ENCODE assay signal across 22 cellular contexts in the genomic region with DNA sequence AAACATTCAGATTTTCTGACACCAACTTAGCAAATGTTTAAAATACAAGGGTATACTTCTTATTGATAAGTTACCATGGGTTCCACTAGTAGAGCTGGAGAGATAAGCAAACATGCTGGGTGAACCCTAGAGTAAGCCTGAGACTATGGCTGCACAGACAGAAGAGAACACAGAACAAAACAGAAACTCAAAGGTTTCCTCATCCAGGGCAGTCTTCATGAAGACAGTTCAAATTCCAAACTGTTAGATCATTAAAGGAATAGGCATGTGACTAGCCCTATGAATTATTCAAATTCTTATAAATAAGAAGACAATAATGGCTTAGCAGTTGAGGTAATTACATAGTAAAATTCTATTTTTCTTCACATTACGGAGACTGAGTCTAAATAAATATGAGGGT. TPM values are rescaled to one million over a fixed set of nuclear protein-coding genes. Genes with fewer than 3 reads are reported as not detected.
A peak's percentile ranks its signal among the peaks of the same experiment; 100 is the strongest.
DNase-seq lines count a peak whose midpoint lies in the region; ATAC-seq and TF ChIP-seq lines count a peak whose summit lies in the region.
"Had no signal": no experiment of that assay in that cellular context is flagged by ENCODE, and none has a peak within 500 bp of the region (broad histone marks: within the 10 kb centered on the region; RNA-seq: fewer than 3 reads in every experiment).

No MANE protein-coding gene starts in this region.

- POLR2A ChIA-PET in MCF 10A (lab: Yijun Ruan, JAX), result interaction anchor here (1.1 to 1.3 kb wide), 2 partner anchors 9 to 13 kb away, joined by 3 read pairs; no protein-coding TSS in a partner anchor

- dilution Hi-C loops in mammary epithelial cell (cut with HindIII; ENCODE audit: low sequenced_read_pairs), result no loop called here

- in situ Hi-C loops in mammary epithelial cell (cut with MboI; ENCODE audit: low sequenced_read_pairs in 2 of 2), result no loop called here

- no peaks in the 10 kb centered on the region for H3K36me3 Mint-ChIP-seq in MCF 10A (ENCODE audit: insufficient read depth, unreplicated experiment)
- H3K36me3 Mint-ChIP-seq: activated CD8-positive, alpha-beta memory T cell treated with anti-CD3 and anti-CD28 coated beads, Interleukin-2, amount 10 ng/mL, durations not matched to agents 7 days and 5 days had no signal

- no peak overlapping the region for H3K27ac Mint-ChIP-seq in MCF 10A (ENCODE audit: low read depth, unreplicated experiment)
- H3K27ac Mint-ChIP-seq: activated CD8-positive, alpha-beta memory T cell treated with anti-CD3 and anti-CD28 coated beads, Interleukin-2, amount 10 ng/mL, durations not matched to agents 7 days and 5 days; CD8-positive, alpha-beta T cell had no signal

- TF ChIP-seq CTCF in mammary epithelial cell (conservative IDR thresholded peaks at IDR 0.05 in 1 of 2, IDR thresholded peaks at IDR 0.05 in 1 of 2; ENCODE audit: extremely low read depth in 1 of 2, insufficient read depth in 1 of 2, low read depth in 1 of 2, low read length in 2 of 2), result no peak
- TF ChIP-seq CTCF in MCF 10A (IDR thresholded peaks at IDR 0.05; ENCODE audit: unreplicated experiment), result no peak
- TF ChIP-seq CTCF in choroid plexus epithelial cell (conservative IDR thresholded peaks at IDR 0.05; ENCODE audit: low read depth, low read length), result no peak
- TF ChIP-seq CTCF in smooth muscle cell (IDR thresholded peaks at IDR 0.05; ENCODE audit: borderline replicate concordance, insufficient read depth, poor library complexity, severe bottlenecking), result no peak

- H3K9me3 ChIP-seq in mammary epithelial cell (replicated peaks; ENCODE audit: insufficient read depth, low read length) (no peaks in the 10 kb centered on the region), smooth muscle cell (replicated peaks; ENCODE audit: low read depth) (no peaks in the 10 kb centered on the region)
- no peaks in the 10 kb centered on the region for H3K9me3 ChIP-seq in effector memory CD4-positive, alpha-beta T cell (ENCODE audit: control insufficient read depth, low read length)

- no peaks in the 10 kb centered on the region for H3K27me3 ChIP-seq in mammary epithelial cell (ENCODE audit: insufficient read depth, low read length)
- H3K27me3 ChIP-seq in smooth muscle cell (ENCODE audit: low read depth), result no peaks in the 10 kb centered on the region
- no peaks in the 10 kb centered on the region for H3K27me3 ChIP-seq in effector memory CD4-positive, alpha-beta T cell (replicated peaks; ENCODE audit: control insufficient read depth, insufficient read depth, low read length, poor library complexity, severe bottlenecking)

- peaks cover 13% of the 10 kb centered on the region for H3K4me1 Mint-ChIP-seq in MCF 10A (ENCODE audit: insufficient read depth, unreplicated experiment)

- no peak for ATAC-seq in GM19455 (IDR thresholded peaks at IDR 0.05; ENCODE audit: unreplicated experiment)
- ATAC-seq: activated CD8-positive, alpha-beta memory T cell treated with anti-CD3 and anti-CD28 coated beads, Interleukin-2, amount 10 ng/mL, durations not matched to agents 7 days and 5 days; CD8-positive, alpha-beta T cell had no signal

- 100% methylated on average over 1 of the region's 1 CpG for WGBS in mammary epithelial cell (ENCODE audit: low coverage, missing lambda C conversion rate)
- 98% methylated on average over 1 of the region's 1 CpG for WGBS in smooth muscle cell (ENCODE audit: low lambda C conversion rate)

- H3F3A ChIP-seq in smooth muscle cell (ENCODE audit: low read depth), result peaks cover 3% of the 10 kb centered on the region

- H3K27ac ChIP-seq in mammary epithelial cell (ENCODE audit: insufficient read depth, low read depth, low read length), result no peak overlapping the region
- peak overlapping the region; percentile 48 for H3K27ac ChIP-seq in smooth muscle cell (ENCODE audit: low read depth)
- H3K27ac ChIP-seq in effector memory CD4-positive, alpha-beta T cell (ENCODE audit: insufficient read depth, low read length, poor library complexity, severe bottlenecking), result no peak overlapping the region

- H2AFZ ChIP-seq in mammary epithelial cell (ENCODE audit: low read depth, low read length) (no peak overlapping the region), smooth muscle cell (ENCODE audit: low read depth) (no peak overlapping the region)

- intact Hi-C loops in mammary epithelial cell (cut with micrococcal nuclease) (no loop called here), MCF 10A (cut with micrococcal nuclease) (no loop called here)

- H3K4me1 ChIP-seq in mammary epithelial cell (ENCODE audit: insufficient read depth, low read length) (peaks cover 12% of the 10 kb centered on the region), smooth muscle cell (ENCODE audit: low read depth) (peaks cover 25% of the 10 kb centered on the region)
- H3K4me1 ChIP-seq in effector memory CD4-positive, alpha-beta T cell (ENCODE audit: control insufficient read depth, insufficient read depth, low read length, poor library complexity, severe bottlenecking), result no peaks in the 10 kb centered on the region

- H3K9ac ChIP-seq in mammary epithelial cell (ENCODE audit: insufficient read depth, low read length), result no peak overlapping the region
- no peak overlapping the region for H3K9ac ChIP-seq in smooth muscle cell (ENCODE audit: low read depth)

- H3K4me2 ChIP-seq in mammary epithelial cell (ENCODE audit: insufficient read depth, low read depth, low read length), result no peak overlapping the region
- H3K4me2 ChIP-seq in smooth muscle cell, result no peak overlapping the region

- CTCF ChIA-PET in mammary epithelial cell (lab: Charles Lee; ENCODE audit: low non-redundant PET) (no interaction called here), MCF 10A (lab: Yijun Ruan, JAX) (no interaction called here)

- no peak overlapping the region for H3K4me3 Mint-ChIP-seq in MCF 10A (ENCODE audit: unreplicated experiment)
- H3K4me3 Mint-ChIP-seq: activated CD8-positive, alpha-beta memory T cell treated with anti-CD3 and anti-CD28 coated beads, Interleukin-2, amount 10 ng/mL, durations not matched to agents 7 days and 5 days; CD8-positive, alpha-beta T cell; neural crest cell had no signal

- DNase-seq in mammary epithelial cell (peak; percentile 23), MCF 10A (ENCODE audit: unreplicated experiment) (no peak), choroid plexus epithelial cell (ENCODE audit: low read depth) (peak; percentile 77), iris pigment epithelial cell (ENCODE audit: low read depth) (peak; percentile 72), smooth muscle cell (lab: John Stamatoyannopoulos, UW; ENCODE audit: unreplicated experiment) (no peak), cerebellar nuclear complex (lab: John Stamatoyannopoulos, UW) (no peak)
- no peak for DNase-seq in effector memory CD4-positive, alpha-beta T cell
- DNase-seq: 8988T; activated CD8-positive, alpha-beta memory T cell treated with anti-CD3 and anti-CD28 coated beads, Interleukin-2, amount 10 ng/mL, durations not matched to agents 7 days and 5 days; activated gamma-delta T cell treated with Interleukin-2 at 50 U/mL for 16 hours; anterior cingulate cortex; CD8-positive, alpha-beta T cell; DND-41; mesendoderm; NCI-H2029; retina; SHP77 had no signal

- no peaks in the 10 kb centered on the region for H3K9me3 Mint-ChIP-seq in MCF 10A (ENCODE audit: unreplicated experiment)
- H3K9me3 Mint-ChIP-seq: CD8-positive, alpha-beta T cell; neural crest cell had no signal

- H3K4me3 ChIP-seq in mammary epithelial cell (replicated peaks in 1 of 3; ENCODE audit: insufficient read depth in 1 of 3, low read depth in 2 of 3, low read length in 3 of 3) (no peak overlapping the region), choroid plexus epithelial cell (ENCODE audit: low read depth, low read length) (no peak overlapping the region), smooth muscle cell (no peak overlapping the region)
- no peak overlapping the region for H3K4me3 ChIP-seq in effector memory CD4-positive, alpha-beta T cell (ENCODE audit: insufficient read depth, low read depth, low read length, poor library complexity, severe bottlenecking)

- no peaks in the 10 kb centered on the region for H4K20me1 ChIP-seq in mammary epithelial cell (ENCODE audit: insufficient read depth, low read length)
- H4K20me1 ChIP-seq in smooth muscle cell (ENCODE audit: low read depth), result peaks cover 87% of the 10 kb centered on the region

- H3K79me2 ChIP-seq in mammary epithelial cell (ENCODE audit: insufficient read depth, low read length), result peaks cover 96% of the 10 kb centered on the region
- peaks cover 78% of the 10 kb centered on the region for H3K79me2 ChIP-seq in smooth muscle cell (ENCODE audit: low read depth)

- BruUV-seq in mammary epithelial cell (replicated peaks; lab: Mats Ljungman, UMichigan), result no TSS peak
- no TSS peak for BruUV-seq in MCF 10A (replicated peaks; lab: Mats Ljungman, UMichigan)

- no peaks in the 10 kb centered on the region for H3K27me3 Mint-ChIP-seq in MCF 10A (ENCODE audit: insufficient read depth, unreplicated experiment)
- H3K27me3 Mint-ChIP-seq: activated CD8-positive, alpha-beta memory T cell treated with anti-CD3 and anti-CD28 coated beads, Interleukin-2, amount 10 ng/mL, durations not matched to agents 7 days and 5 days had no signal

- H3K36me3 ChIP-seq in mammary epithelial cell (ENCODE audit: insufficient read depth, low read length) (no peaks in the 10 kb centered on the region), smooth muscle cell (ENCODE audit: low read depth) (no peaks in the 10 kb centered on the region)
- no peaks in the 10 kb centered on the region for H3K36me3 ChIP-seq in effector memory CD4-positive, alpha-beta T cell (ENCODE audit: control insufficient read depth, insufficient read depth, low read length)

RNA-seq across cellular contexts. Expression of gene BTBD7, which starts 28.1 kb away (rescaled TPM):
- total RNA-seq in mammary epithelial cell (10 to 100 TPM; 41.0 to 56.6 TPM), MCF 10A (2022) (32.5 and 45.4 TPM in 2 replicates), smooth muscle cell (34.7 and 41.3 TPM in 2 replicates)
- polyA plus RNA-seq in mammary epithelial cell (24.2 TPM), smooth muscle cell (14.1 and 25.9 TPM in 2 replicates)
- polyA minus RNA-seq in mammary epithelial cell, result 45.8 TPM

RNA-seq across cellular contexts. Expression of gene COX8C, which starts 42.2 kb away (rescaled TPM):
- total RNA-seq in mammary epithelial cell (not detected), MCF 10A (2022) (not detected in 2 replicates), smooth muscle cell (not detected in 2 replicates)
- polyA plus RNA-seq in mammary epithelial cell (not detected), smooth muscle cell (1.1 TPM in 1 of 2 replicates, not detected in the other)
- not detected for polyA minus RNA-seq in mammary epithelial cell
- total RNA-seq: activated CD8-positive, alpha-beta memory T cell treated with anti-CD3 and anti-CD28 coated beads, Interleukin-2, amount 10 ng/mL, durations not matched to agents 7 days and 5 days; CD8-positive, alpha-beta T cell; NCI-H460; neural crest cell; T-helper 2 cell treated with Interferon-gamma antibody and Interleukin-4, amounts not matched to agents 100 ng/mL and 5 ng/mL, for 36 hours; ureter had no signal

Comparison
In these comparisons a context has a peak if more than half of its experiments do, and no peak if none do; other contexts are left out.
1. DNase-seq: peak in mammary epithelial cell (single experiment), choroid plexus epithelial cell (single experiment) and iris pigment epithelial cell (single experiment); none in MCF 10A (single experiment), smooth muscle cell (single experiment), cerebellar nuclear complex (0 of 2) and effector memory CD4-positive, alpha-beta T cell (0 of 3).